ENCODE assay signal across 1 cellular context in genomic region chr9:105608685-105609598, GRCh38.
TF ChIP-seq lines count a peak whose summit lies in the region.

No MANE protein-coding gene starts in this region.

TF ChIP-seq in K562, 482 proteins besides CTCF, POLR2A, EP300 and RAD21:
- TF ChIP-seq TFAP4 (CRISPR knock-in tag; IDR thresholded peaks at IDR 0.05; ENCODE audit: borderline replicate concordance) (no peak), RFX5 (IDR thresholded peaks at IDR 0.05; ENCODE audit: low read depth, low read length) (no peak), DLX4 (CRISPR knock-in tag; IDR thresholded peaks at IDR 0.05) (no peak), ARID3A (IDR thresholded peaks at IDR 0.05; ENCODE audit: borderline replicate concordance, low read depth, low read length) (peak; percentile 90; the same call in 1 of the 2 replicates), RAD51 (IDR thresholded peaks at IDR 0.05; ENCODE audit: borderline replicate concordance, low read depth) (peak; percentile 9; the same call in 1 of the 2 replicates), HIVEP1 (CRISPR knock-in tag; IDR thresholded peaks at IDR 0.05) (no peak), POLR2H (tag; IDR thresholded peaks at IDR 0.05; ENCODE audit: low read depth) (0 out of 2 replicates have a peak, but pooled peaks have one; percentile 26), NFIC (IDR thresholded peaks at IDR 0.05) (no peak), ZNF717 (CRISPR knock-in tag; IDR thresholded peaks at IDR 0.05) (no peak), CREB3 (tag; conservative IDR thresholded peaks at IDR 0.05; ENCODE audit: low read depth) (no peak), PKNOX1 (IDR thresholded peaks at IDR 0.05) (0 out of 2 replicates have a peak, but pooled peaks have one; percentile 22), ZNF324 (CRISPR knock-in tag; IDR thresholded peaks at IDR 0.05) (no peak), SIN3A (IDR thresholded peaks at IDR 0.05; ENCODE audit: borderline replicate concordance in 2 of 2, control insufficient read depth in 1 of 2, low read depth in 2 of 2, low read length in 2 of 2) (no peak), DACH1 (IDR thresholded peaks at IDR 0.05; ENCODE audit: partially characterized antibody) (peak; percentile 66), ZNF134 (CRISPR knock-in tag; conservative IDR thresholded peaks at IDR 0.05) (no peak), SRSF3 (IDR thresholded peaks at IDR 0.05; ENCODE audit: insufficient read depth, low read length) (no peak), DEAF1 (CRISPR knock-in tag; IDR thresholded peaks at IDR 0.05) (peak; percentile 72), MEIS2 (IDR thresholded peaks at IDR 0.05; ENCODE audit: partially characterized antibody) (peak; percentile 57), HDAC1 (IDR thresholded peaks at IDR 0.05) (no peak), NFIX (CRISPR knock-in tag; IDR thresholded peaks at IDR 0.05; ENCODE audit: low read depth) (no peak), NFXL1 (CRISPR knock-in tag; IDR thresholded peaks at IDR 0.05) (no peak), ZBTB12 (CRISPR knock-in tag; IDR thresholded peaks at IDR 0.05) (no peak), PBX2 (CRISPR knock-in tag; IDR thresholded peaks at IDR 0.05; ENCODE audit: low read depth) (no peak), PBX2 (tag; conservative IDR thresholded peaks at IDR 0.05; ENCODE audit: low read depth) (peak; percentile 68)
